8 cellular contexts compared by ENCODE assay signal in genomic region chr19:11152318-11153062, GRCh38. TPM values are rescaled to one million over a fixed set of nuclear protein-coding genes. Genes with fewer than 3 reads are reported as not detected.
DNase-seq lines count a peak whose midpoint lies in the region; ATAC-seq and TF ChIP-seq lines count a peak whose summit lies in the region.

No MANE protein-coding gene starts in this region.

- peaks cover 2 to 6% of the 10 kb centered on the region in 2 experiments; a peak in 1 of 4 replicates for H3K4me1 ChIP-seq in SK-N-SH (ENCODE audit: control insufficient read depth in 1 of 2, insufficient read depth in 2 of 2, low read depth in 1 of 2, low read length in 1 of 2)
- peaks cover 30% of the 10 kb centered on the region for H3K4me1 ChIP-seq in osteoblast (ENCODE audit: insufficient read depth, low read length)

- peaks cover 72% of the 10 kb centered on the region for H3K79me2 ChIP-seq in SK-N-SH (ENCODE audit: insufficient read depth)
- peaks cover 38% of the 10 kb centered on the region for H3K79me2 ChIP-seq in osteoblast (ENCODE audit: insufficient read depth, low read length)

- no peak for TF ChIP-seq RAD21 in SK-N-SH (IDR thresholded peaks at IDR 0.05; ENCODE audit: low read length)

- ATAC-seq in HG02759 (IDR thresholded peaks at IDR 0.05; ENCODE audit: unreplicated experiment), result no peak

- H2AFZ ChIP-seq in SK-N-SH (ENCODE audit: low read depth) (peak overlapping the region; percentile 20), osteoblast (ENCODE audit: low read length) (peak overlapping the region; percentile 71)

- no peak overlapping the region for H3K4me3 ChIP-seq in SK-N-SH (ENCODE audit: low read depth in 2 of 2, low read length in 1 of 2)
- no peak overlapping the region for H3K4me3 ChIP-seq in foreskin fibroblast (ENCODE audit: low read depth in 1 of 2, low read length in 2 of 2)
- no peak overlapping the region for H3K4me3 ChIP-seq in osteoblast (ENCODE audit: insufficient read depth, low read length)

- DNase-seq in AG08396 (ENCODE audit: low spot score), result peak; percentile 60
- DNase-seq in SK-N-SH, result no peak
- peak; percentile 94 to 96 for DNase-seq in foreskin fibroblast
- peak; percentile 95 for DNase-seq in osteoblast (ENCODE audit: insufficient read length, low spot score, missing footprints)
- DNase-seq in ecto neural progenitor cell (ENCODE audit: low spot score), result no peak
- DNase-seq in DMS79 treated with DMSO at 0.1 percent for 48 hours (lab: John Stamatoyannopoulos, UW), result no peak
- DNase-seq in D341Med (ENCODE audit: low spot score), result no peak

- H3K27ac ChIP-seq in SK-N-SH (ENCODE audit: low read depth in 2 of 2, low read length in 1 of 2) (peak overlapping the region; percentile 1 to 68), osteoblast (ENCODE audit: low read depth, low read length) (peak overlapping the region; percentile 84)

- peak overlapping the region; percentile 61 for H3K4me2 ChIP-seq in SK-N-SH
- H3K4me2 ChIP-seq in osteoblast (ENCODE audit: insufficient read depth, low read length), result no peak overlapping the region

- H3K9me2 ChIP-seq in SK-N-SH, result no peaks in the 10 kb centered on the region

- H4K20me1 ChIP-seq in SK-N-SH (ENCODE audit: insufficient read depth) (no peaks in the 10 kb centered on the region), osteoblast (ENCODE audit: insufficient read depth, low read length) (no peaks in the 10 kb centered on the region)

- CTCF ChIA-PET in SK-N-SH (lab: Yijun Ruan, JAX), result interaction anchor here (0.9 to 2.3 kb wide), 4 partner anchors 22 to 48 kb away, joined by 3 to 7 read pairs (median 4); no protein-coding TSS in a partner anchor

- POLR2A ChIA-PET in SK-N-SH (lab: Yijun Ruan, JAX), result interaction anchor here (1.3 kb wide), 1 partner anchor 9 kb away, joined by 3 read pairs; no protein-coding TSS in a partner anchor

- peaks cover 9% of the 10 kb centered on the region for H3F3A ChIP-seq in SK-N-SH (replicated peaks; ENCODE audit: insufficient read depth)

- H3K9me3 ChIP-seq in SK-N-SH (no peaks in the 10 kb centered on the region), osteoblast (ENCODE audit: low read depth, low read length) (no peaks in the 10 kb centered on the region)

- H3K36me3 ChIP-seq in SK-N-SH (replicated peaks in 1 of 2; ENCODE audit: control insufficient read depth in 1 of 2, insufficient read depth in 2 of 2, low read length in 1 of 2) (no peaks in the 10 kb centered on the region), osteoblast (ENCODE audit: insufficient read depth, low read length) (peaks cover 2% of the 10 kb centered on the region)

- no peak for TF ChIP-seq CTCF in SK-N-SH (IDR thresholded peaks at IDR 0.05)
- TF ChIP-seq CTCF in foreskin fibroblast (IDR thresholded peaks at IDR 0.05; ENCODE audit: low read depth, low read length), result no peak
- TF ChIP-seq CTCF in osteoblast (IDR thresholded peaks at IDR 0.05; ENCODE audit: extremely low read depth, low read depth, low read length), result no peak

- 50% methylated on average over 10 of the region's 11 CpGs for WGBS in SK-N-SH (ENCODE audit: low lambda C conversion rate)

- no peaks in the 10 kb centered on the region for H3K27me3 ChIP-seq in SK-N-SH (ENCODE audit: insufficient read depth)
- no peaks in the 10 kb centered on the region for H3K27me3 ChIP-seq in osteoblast (ENCODE audit: insufficient read depth, low read length)

- TF ChIP-seq EP300 in SK-N-SH (IDR thresholded peaks at IDR 0.05; ENCODE audit: borderline replicate concordance in 1 of 2, low read depth in 1 of 2, low read length in 1 of 2), result no peak

- 0 out of 2 replicates have a peak overlapping the region, but pooled peaks have one; percentile 19 for H3K9ac ChIP-seq in SK-N-SH

TF ChIP-seq in SK-N-SH, 30 proteins besides CTCF, POLR2A, EP300 and RAD21:
- TF ChIP-seq NFIC (IDR thresholded peaks at IDR 0.05; ENCODE audit: borderline replicate concordance), result peak; percentile 61; the same call in 1 of the 2 replicates
- TF ChIP-seq POLR2AphosphoS5 (IDR thresholded peaks at IDR 0.05; ENCODE audit: low read depth, low read length), result no peak
- TF ChIP-seq SMC3 (IDR thresholded peaks at IDR 0.05; ENCODE audit: low read depth, low read length), result no peak
- TF ChIP-seq YY1 (IDR thresholded peaks at IDR 0.05; ENCODE audit: low read depth), result 0 out of 2 replicates have a peak, but pooled peaks have one; percentile 10
- TF ChIP-seq MAX (IDR thresholded peaks at IDR 0.05; ENCODE audit: low read depth), result peak; percentile 64; the same call in 1 of the 2 replicates

RNA-seq across cellular contexts. Expression of gene SPC24, which starts 3.1 kb away (rescaled TPM):
- polyA plus RNA-seq in SK-N-SH (2012; rRNA removed), result 12.7 and 18.9 TPM in 2 replicates
- 8.5 and 13.1 TPM in 2 replicates for polyA plus RNA-seq in SK-N-SH (2012; cell fraction: cytosol; rRNA removed)
- polyA plus RNA-seq in SK-N-SH (2012; cell fraction: nucleus; rRNA removed), result 25.0 and 27.1 TPM in 2 replicates
- 5.4 and 6.5 TPM in 2 replicates for total RNA-seq in osteoblast

RNA-seq across cellular contexts. Expression of gene KANK2, which starts 44.9 kb away (rescaled TPM):
- polyA plus RNA-seq in SK-N-SH (2012; rRNA removed), result 63.9 and 92.4 TPM in 2 replicates
- polyA plus RNA-seq in SK-N-SH (2012; cell fraction: cytosol; rRNA removed), result 53.5 and 70.6 TPM in 2 replicates
- polyA plus RNA-seq in SK-N-SH (2012; cell fraction: nucleus; rRNA removed), result 95.9 and 113 TPM in 2 replicates
- total RNA-seq in osteoblast, result 253 and 295 TPM in 2 replicates

Comparison
In these comparisons a context has a peak if more than half of its experiments do, and no peak if none do; other contexts are left out.
1. DNase-seq: peak in AG08396 (single experiment), foreskin fibroblast (2 of 2) and osteoblast (single experiment); none in SK-N-SH (single experiment), ecto neural progenitor cell (single experiment), DMS79 treated with DMSO at 0.1 percent for 48 hours (single experiment) and D341Med (single experiment).